Comparison of ENCODE assay signal across 8 cellular contexts in genomic region chr1:99969260-99969728, GRCh38. TPM values are rescaled to one million over a fixed set of nuclear protein-coding genes. Genes with fewer than 3 reads are reported as not detected.
DNase-seq lines count a peak whose midpoint lies in the region; ATAC-seq and TF ChIP-seq lines count a peak whose summit lies in the region.

No MANE protein-coding gene starts in this region.

- H3K27me3 Mint-ChIP-seq in activated naive CD8-positive, alpha-beta T cell, result no peaks in the 10 kb centered on the region

- H3K4me1 Mint-ChIP-seq in activated naive CD8-positive, alpha-beta T cell (ENCODE audit: low read depth), result peaks cover 43% of the 10 kb centered on the region

- H3K36me3 ChIP-seq in BE2C (no peaks in the 10 kb centered on the region), iPS-18a (ENCODE audit: control insufficient read depth, low read depth, low read length) (no peaks in the 10 kb centered on the region), stomach smooth muscle (ENCODE audit: control insufficient read depth in 2 of 2, insufficient read depth in 2 of 2, low read length in 2 of 2) (no peaks in the 10 kb centered on the region)

- H3K9ac ChIP-seq in iPS-18a (ENCODE audit: low read length) (peak overlapping the region; percentile 67), stomach smooth muscle (ENCODE audit: low read length in 2 of 2) (peak overlapping the region; percentile 78 to 84)

- ATAC-seq in GM19023 (IDR thresholded peaks at IDR 0.05; ENCODE audit: unreplicated experiment), result peak; percentile 19
- ATAC-seq in HG03439 (IDR thresholded peaks at IDR 0.05; ENCODE audit: unreplicated experiment), result peak; percentile 15
- no peak for ATAC-seq in omental fat pad (ENCODE audit: low FRiP score)

- no peaks in the 10 kb centered on the region for H3K36me3 Mint-ChIP-seq in activated naive CD8-positive, alpha-beta T cell

- peak overlapping the region; percentile 90 for H3K27ac Mint-ChIP-seq in activated naive CD8-positive, alpha-beta T cell

- H3K27me3 ChIP-seq in BE2C (no peaks in the 10 kb centered on the region), iPS-18a (ENCODE audit: control insufficient read depth, insufficient read depth, low read length) (no peaks in the 10 kb centered on the region), stomach smooth muscle (ENCODE audit: control insufficient read depth in 1 of 2, insufficient read depth in 2 of 2, low read length in 2 of 2) (no peaks in the 10 kb centered on the region)

- peak overlapping the region; percentile 98 for H3K4me3 Mint-ChIP-seq in activated naive CD8-positive, alpha-beta T cell

- TF ChIP-seq CTCF in BE2C (IDR thresholded peaks at IDR 0.05; ENCODE audit: low read depth, low read length) (no peak), omental fat pad (IDR thresholded peaks at IDR 0.05) (no peak)

- DNase-seq in BE2C (no peak), omental fat pad (ENCODE audit: low spot score) (no peak), superior temporal gyrus (ENCODE audit: extremely low spot score) (no peak)

- H3K27ac ChIP-seq in iPS-18a (ENCODE audit: low read length), result no peak overlapping the region
- no peak overlapping the region for H3K27ac ChIP-seq in stomach smooth muscle (ENCODE audit: low read length)

- H3K9me3 ChIP-seq in BE2C (no peaks in the 10 kb centered on the region), iPS-18a (ENCODE audit: control insufficient read depth, low read depth, low read length) (no peaks in the 10 kb centered on the region), stomach smooth muscle (ENCODE audit: control insufficient read depth in 2 of 2, low read length in 2 of 2) (no peaks in the 10 kb centered on the region)

- H3K4me3 ChIP-seq in BE2C (ENCODE audit: low read depth, low read length) (peak overlapping the region; percentile 87), iPS-18a (ENCODE audit: low read length) (peak overlapping the region; percentile 76), stomach smooth muscle (ENCODE audit: low read length in 2 of 2) (peak overlapping the region; percentile 80 to 95)

- no peaks in the 10 kb centered on the region for H3K9me3 Mint-ChIP-seq in activated naive CD8-positive, alpha-beta T cell (ENCODE audit: low read depth)

- H3K4me1 ChIP-seq in BE2C, result no peaks in the 10 kb centered on the region; the same call in 1 of the 2 replicates
- H3K4me1 ChIP-seq in iPS-18a (ENCODE audit: control insufficient read depth, low read depth, low read length), result peaks cover 5% of the 10 kb centered on the region
- H3K4me1 ChIP-seq in stomach smooth muscle (ENCODE audit: control insufficient read depth, insufficient read depth, low read length), result peaks cover 5% of the 10 kb centered on the region

RNA-seq across cellular contexts. Expression of gene SLC35A3, which starts 0.5 kb away (rescaled TPM):
- polyA plus RNA-seq in BE2C (2012; ENCODE audit: insufficient read depth, insufficient read length, low read depth), result 3.7 TPM
- 10 to 100 TPM; 16.6 to 30.6 (median 18.3) TPM for total RNA-seq in omental fat pad
